ENCODE assay signal across 1 cellular context in genomic region chr11:126332221-126332711, GRCh38.
TF ChIP-seq lines count a peak whose summit lies in the region.

No MANE protein-coding gene starts in this region.

TF ChIP-seq in SK-N-SH, 30 proteins besides CTCF, POLR2A, EP300 and RAD21 (continued from another document):
- no peak for TF ChIP-seq MEF2A (IDR thresholded peaks at IDR 0.05; ENCODE audit: borderline replicate concordance, low read depth)
